Comparison of ENCODE assay signal across 1 cellular context in the genomic region with DNA sequence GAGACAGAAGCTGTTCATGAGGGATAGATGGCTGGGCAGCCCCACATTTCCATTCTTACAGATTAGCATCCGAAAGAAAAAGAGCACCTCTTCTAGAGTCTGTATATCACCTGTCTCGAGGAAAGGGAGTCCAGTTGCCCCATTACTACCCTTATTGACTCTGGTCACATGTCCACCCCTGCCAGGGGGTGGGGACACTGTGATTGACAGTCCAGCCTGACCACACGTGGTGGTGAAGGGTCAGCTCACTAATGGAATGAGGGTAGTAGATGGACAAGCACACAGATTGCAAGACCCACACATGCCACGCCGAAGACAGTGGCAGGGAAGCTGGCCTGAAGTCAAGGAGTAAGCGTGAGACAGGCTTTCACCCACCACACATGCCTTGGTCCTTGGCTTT.
TF ChIP-seq lines count a peak whose summit lies in the region.

No MANE protein-coding gene starts in this region.

TF ChIP-seq in K562, 482 proteins besides CTCF, POLR2A, EP300 and RAD21 (continued from another document):
- no peak for TF ChIP-seq TCF3 (CRISPR knock-in tag; IDR thresholded peaks at IDR 0.05)
- no peak for TF ChIP-seq RFX7 (CRISPR knock-in tag; IDR thresholded peaks at IDR 0.05)
- no peak for TF ChIP-seq HDAC6 (IDR thresholded peaks at IDR 0.05; ENCODE audit: low read depth, low read length)
- TF ChIP-seq CHCHD3 (CRISPR knock-in tag; IDR thresholded peaks at IDR 0.05) = no peak
- no peak for TF ChIP-seq ZBTB17 (CRISPR knock-in tag; IDR thresholded peaks at IDR 0.05)
- TF ChIP-seq KAT7 (CRISPR knock-in tag; IDR thresholded peaks at IDR 0.05; ENCODE audit: borderline replicate concordance) = no peak
- TF ChIP-seq, protein P1, sequence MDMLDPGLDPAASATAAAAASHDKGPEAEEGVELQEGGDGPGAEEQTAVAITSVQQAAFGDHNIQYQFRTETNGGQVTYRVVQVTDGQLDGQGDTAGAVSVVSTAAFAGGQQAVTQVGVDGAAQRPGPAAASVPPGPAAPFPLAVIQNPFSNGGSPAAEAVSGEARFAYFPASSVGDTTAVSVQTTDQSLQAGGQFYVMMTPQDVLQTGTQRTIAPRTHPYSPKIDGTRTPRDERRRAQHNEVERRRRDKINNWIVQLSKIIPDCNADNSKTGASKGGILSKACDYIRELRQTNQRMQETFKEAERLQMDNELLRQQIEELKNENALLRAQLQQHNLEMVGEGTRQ (CRISPR knock-in tag; IDR thresholded peaks at IDR 0.05) = 0 out of 2 replicates have a peak, but pooled peaks have one; percentile 22
- TF ChIP-seq CHD2 (IDR thresholded peaks at IDR 0.05; ENCODE audit: low read depth, low read length) = no peak
- no peak for TF ChIP-seq TCFL5 (CRISPR knock-in tag; conservative IDR thresholded peaks at IDR 0.05)
- TF ChIP-seq ILK (tag; IDR thresholded peaks at IDR 0.05; ENCODE audit: borderline replicate concordance, low read depth) = no peak
- no peak for TF ChIP-seq KLF16 (IDR thresholded peaks at IDR 0.05)
- TF ChIP-seq ZBTB1 (CRISPR knock-in tag; IDR thresholded peaks at IDR 0.05; ENCODE audit: borderline replicate concordance, low read depth) = no peak
- TF ChIP-seq, protein P2, sequence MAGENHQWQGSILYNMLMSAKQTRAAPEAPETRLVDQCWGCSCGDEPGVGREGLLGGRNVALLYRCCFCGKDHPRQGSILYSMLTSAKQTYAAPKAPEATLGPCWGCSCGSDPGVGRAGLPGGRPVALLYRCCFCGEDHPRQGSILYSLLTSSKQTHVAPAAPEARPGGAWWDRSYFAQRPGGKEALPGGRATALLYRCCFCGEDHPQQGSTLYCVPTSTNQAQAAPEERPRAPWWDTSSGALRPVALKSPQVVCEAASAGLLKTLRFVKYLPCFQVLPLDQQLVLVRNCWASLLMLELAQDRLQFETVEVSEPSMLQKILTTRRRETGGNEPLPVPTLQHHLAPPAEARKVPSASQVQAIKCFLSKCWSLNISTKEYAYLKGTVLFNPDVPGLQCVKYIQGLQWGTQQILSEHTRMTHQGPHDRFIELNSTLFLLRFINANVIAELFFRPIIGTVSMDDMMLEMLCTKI (IDR thresholded peaks at IDR 0.05; ENCODE audit: partially characterized antibody) = no peak
